In genomic region chr17:82477934-82478333, GRCh38 we compare ENCODE assay signal across 1 cellular context.
TF ChIP-seq lines count a peak whose summit lies in the region.

No MANE protein-coding gene starts in this region.

TF ChIP-seq in A549, 52 proteins besides CTCF, POLR2A, EP300 and RAD21:
- TF ChIP-seq ZC3H11A (IDR thresholded peaks at IDR 0.05) (no peak), MAFK (IDR thresholded peaks at IDR 0.05; ENCODE audit: partially characterized antibody) (peak; percentile 58)
